1 cellular context compared by ENCODE assay signal in the genomic region with DNA sequence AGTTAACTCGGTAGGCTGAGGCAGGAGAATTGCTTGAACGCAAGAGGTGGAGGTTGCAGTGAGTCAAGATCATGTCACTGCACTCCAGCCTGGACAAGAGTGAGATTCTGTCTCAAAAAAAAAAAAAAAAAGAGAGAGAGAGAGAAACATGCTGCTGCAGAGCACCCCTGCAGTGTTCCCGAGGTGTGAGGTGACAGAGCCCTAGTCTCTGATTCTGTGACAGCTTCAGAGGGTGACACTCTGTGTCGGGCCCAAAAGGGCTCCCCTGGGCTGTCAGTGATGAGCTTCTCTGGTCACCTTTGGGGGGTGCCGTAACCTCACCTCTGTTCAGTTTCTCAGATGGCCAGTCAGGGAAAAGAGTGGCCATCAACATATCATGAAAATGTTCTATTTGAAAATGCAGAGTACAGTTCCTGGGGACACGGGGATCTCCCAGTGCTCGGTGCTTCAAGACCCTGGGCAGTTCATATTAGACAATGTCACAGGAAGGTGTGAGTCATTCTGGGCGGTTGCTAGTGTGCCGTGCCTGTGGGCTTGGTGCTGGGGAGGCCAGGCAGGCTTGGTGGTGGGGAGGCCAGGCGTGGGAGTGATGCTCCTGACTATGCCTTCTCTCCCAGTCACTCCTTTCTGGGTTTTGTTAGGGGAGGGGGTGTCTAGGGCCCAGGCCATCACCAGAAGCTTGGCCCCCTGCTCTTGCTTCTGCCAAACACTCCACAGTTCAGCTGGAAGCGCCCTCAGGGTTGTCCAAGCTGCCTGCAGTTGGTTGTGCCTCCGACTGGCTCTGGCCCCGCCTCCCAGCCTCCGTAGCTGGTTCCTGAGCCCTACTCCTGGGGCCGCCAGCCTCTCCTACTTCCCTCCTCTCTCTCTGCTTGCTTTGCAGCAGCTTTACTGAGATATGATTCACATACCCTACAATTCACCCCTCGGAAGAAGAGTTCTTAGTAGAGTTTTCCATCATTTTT.
TF ChIP-seq lines count a peak whose summit lies in the region.

No MANE protein-coding gene starts in this region.

TF ChIP-seq in K562, 482 proteins besides CTCF, POLR2A, EP300 and RAD21 (continued from another document and continues in another):
- TF ChIP-seq RHOXF2B (CRISPR knock-in tag; conservative IDR thresholded peaks at IDR 0.05) (no peak), KAT8 (IDR thresholded peaks at IDR 0.05; ENCODE audit: low read depth) (no peak), ZNF253 (CRISPR knock-in tag; conservative IDR thresholded peaks at IDR 0.05) (no peak), MEF2A (IDR thresholded peaks at IDR 0.05; ENCODE audit: control insufficient read depth, low read depth, low read length) (no peak), ZNF12 (CRISPR knock-in tag; IDR thresholded peaks at IDR 0.05) (no peak; the same call in 1 of the 2 replicates), TRIM24 (IDR thresholded peaks at IDR 0.05) (no peak), ZKSCAN1 (IDR thresholded peaks at IDR 0.05; ENCODE audit: low read depth, low read length) (peak; percentile 82; the same call in 1 of the 2 replicates), MIER1 (IDR thresholded peaks at IDR 0.05; ENCODE audit: low read depth) (no peak), ZC3H4 (CRISPR knock-in tag; IDR thresholded peaks at IDR 0.05; ENCODE audit: borderline replicate concordance) (no peak), MTA1 (IDR thresholded peaks at IDR 0.05; ENCODE audit: borderline replicate concordance) (no peak), GATAD2B (IDR thresholded peaks at IDR 0.05; ENCODE audit: borderline replicate concordance) (no peak), ZFP36 (IDR thresholded peaks at IDR 0.05; ENCODE audit: low read depth, low read length, partially characterized antibody) (no peak), SMARCB1 (IDR thresholded peaks at IDR 0.05; ENCODE audit: insufficient read length, low read depth) (no peak), LEF1 (IDR thresholded peaks at IDR 0.05) (0 out of 2 replicates have a peak, but pooled peaks have one; percentile 11), POU5F1 (IDR thresholded peaks at IDR 0.05; ENCODE audit: borderline replicate concordance, low read depth, low read length, partially characterized antibody) (peak; percentile 47), MEF2D (tag; conservative IDR thresholded peaks at IDR 0.05; ENCODE audit: low read depth) (no peak; the same call in 1 of the 2 replicates), ZNF57 (CRISPR knock-in tag; IDR thresholded peaks at IDR 0.05) (no peak; the same call in 1 of the 2 replicates), YBX1 (IDR thresholded peaks at IDR 0.05) (no peak), SIN3A (IDR thresholded peaks at IDR 0.05; ENCODE audit: borderline replicate concordance in 2 of 2, control insufficient read depth in 1 of 2, low read depth in 2 of 2, low read length in 2 of 2) (no peak), ZSCAN32 (CRISPR knock-in tag; IDR thresholded peaks at IDR 0.05) (no peak), HMGN3 (IDR thresholded peaks at IDR 0.05; ENCODE audit: borderline replicate concordance, extremely low read depth, insufficient read length, low read depth, low read length) (peak; percentile 62), ZNF140 (CRISPR knock-in tag; IDR thresholded peaks at IDR 0.05) (no peak), ZNF212 (CRISPR knock-in tag; IDR thresholded peaks at IDR 0.05) (no peak), BMI1 (IDR thresholded peaks at IDR 0.05; ENCODE audit: low read length) (no peak), BHLHE40 (IDR thresholded peaks at IDR 0.05; ENCODE audit: low read length) (peak; percentile 79), NONO (IDR thresholded peaks at IDR 0.05; ENCODE audit: low read depth in 2 of 2, low read length in 1 of 2) (no peak), HEY1 (CRISPR knock-in tag; IDR thresholded peaks at IDR 0.05; ENCODE audit: borderline replicate concordance) (no peak; the same call in 1 of the 2 replicates), MCM5 (IDR thresholded peaks at IDR 0.05; ENCODE audit: low read depth) (no peak), SMAD4 (CRISPR knock-in tag; conservative IDR thresholded peaks at IDR 0.05) (peak; percentile 59), RFX1 (IDR thresholded peaks at IDR 0.05) (no peak), HNRNPK (IDR thresholded peaks at IDR 0.05; ENCODE audit: low read depth, low read length, poor library complexity, severe bottlenecking) (no peak), ZNF780A (CRISPR knock-in tag; IDR thresholded peaks at IDR 0.05) (no peak), C11orf30 (IDR thresholded peaks at IDR 0.05; ENCODE audit: low read depth) (no peak), SP1 (CRISPR knock-in tag; IDR thresholded peaks at IDR 0.05) (peak; percentile 53; the same call in 1 of the 2 replicates), YY1 (IDR thresholded peaks at IDR 0.05; ENCODE audit: borderline replicate concordance in 1 of 3, control insufficient read depth in 1 of 3, extremely low read depth in 1 of 3, insufficient read depth in 3 of 3, insufficient read length in 1 of 3, insufficient replicate concordance in 2 of 3, low read depth in 1 of 3, low read length in 2 of 3) (no peak), ETV1 (tag; conservative IDR thresholded peaks at IDR 0.05; ENCODE audit: low read depth) (0 out of 2 replicates have a peak, but pooled peaks have one; percentile 6)
- TF ChIP-seq, protein P1, sequence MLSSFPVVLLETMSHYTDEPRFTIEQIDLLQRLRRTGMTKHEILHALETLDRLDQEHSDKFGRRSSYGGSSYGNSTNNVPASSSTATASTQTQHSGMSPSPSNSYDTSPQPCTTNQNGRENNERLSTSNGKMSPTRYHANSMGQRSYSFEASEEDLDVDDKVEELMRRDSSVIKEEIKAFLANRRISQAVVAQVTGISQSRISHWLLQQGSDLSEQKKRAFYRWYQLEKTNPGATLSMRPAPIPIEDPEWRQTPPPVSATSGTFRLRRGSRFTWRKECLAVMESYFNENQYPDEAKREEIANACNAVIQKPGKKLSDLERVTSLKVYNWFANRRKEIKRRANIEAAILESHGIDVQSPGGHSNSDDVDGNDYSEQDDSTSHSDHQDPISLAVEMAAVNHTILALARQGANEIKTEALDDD (IDR thresholded peaks at IDR 0.05), result no peak
- TF ChIP-seq, protein P2, sequence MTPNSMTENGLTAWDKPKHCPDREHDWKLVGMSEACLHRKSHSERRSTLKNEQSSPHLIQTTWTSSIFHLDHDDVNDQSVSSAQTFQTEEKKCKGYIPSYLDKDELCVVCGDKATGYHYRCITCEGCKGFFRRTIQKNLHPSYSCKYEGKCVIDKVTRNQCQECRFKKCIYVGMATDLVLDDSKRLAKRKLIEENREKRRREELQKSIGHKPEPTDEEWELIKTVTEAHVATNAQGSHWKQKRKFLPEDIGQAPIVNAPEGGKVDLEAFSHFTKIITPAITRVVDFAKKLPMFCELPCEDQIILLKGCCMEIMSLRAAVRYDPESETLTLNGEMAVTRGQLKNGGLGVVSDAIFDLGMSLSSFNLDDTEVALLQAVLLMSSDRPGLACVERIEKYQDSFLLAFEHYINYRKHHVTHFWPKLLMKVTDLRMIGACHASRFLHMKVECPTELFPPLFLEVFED (CRISPR knock-in tag; conservative IDR thresholded peaks at IDR 0.05), result peak; percentile 16; the same call in 1 of the 2 replicates
- TF ChIP-seq, protein P3, sequence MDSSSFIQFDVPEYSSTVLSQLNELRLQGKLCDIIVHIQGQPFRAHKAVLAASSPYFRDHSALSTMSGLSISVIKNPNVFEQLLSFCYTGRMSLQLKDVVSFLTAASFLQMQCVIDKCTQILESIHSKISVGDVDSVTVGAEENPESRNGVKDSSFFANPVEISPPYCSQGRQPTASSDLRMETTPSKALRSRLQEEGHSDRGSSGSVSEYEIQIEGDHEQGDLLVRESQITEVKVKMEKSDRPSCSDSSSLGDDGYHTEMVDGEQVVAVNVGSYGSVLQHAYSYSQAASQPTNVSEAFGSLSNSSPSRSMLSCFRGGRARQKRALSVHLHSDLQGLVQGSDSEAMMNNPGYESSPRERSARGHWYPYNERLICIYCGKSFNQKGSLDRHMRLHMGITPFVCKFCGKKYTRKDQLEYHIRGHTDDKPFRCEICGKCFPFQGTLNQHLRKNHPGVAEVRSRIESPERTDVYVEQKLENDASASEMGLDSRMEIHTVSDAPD (CRISPR knock-in tag; IDR thresholded peaks at IDR 0.05), result no peak
- TF ChIP-seq, protein P4, sequence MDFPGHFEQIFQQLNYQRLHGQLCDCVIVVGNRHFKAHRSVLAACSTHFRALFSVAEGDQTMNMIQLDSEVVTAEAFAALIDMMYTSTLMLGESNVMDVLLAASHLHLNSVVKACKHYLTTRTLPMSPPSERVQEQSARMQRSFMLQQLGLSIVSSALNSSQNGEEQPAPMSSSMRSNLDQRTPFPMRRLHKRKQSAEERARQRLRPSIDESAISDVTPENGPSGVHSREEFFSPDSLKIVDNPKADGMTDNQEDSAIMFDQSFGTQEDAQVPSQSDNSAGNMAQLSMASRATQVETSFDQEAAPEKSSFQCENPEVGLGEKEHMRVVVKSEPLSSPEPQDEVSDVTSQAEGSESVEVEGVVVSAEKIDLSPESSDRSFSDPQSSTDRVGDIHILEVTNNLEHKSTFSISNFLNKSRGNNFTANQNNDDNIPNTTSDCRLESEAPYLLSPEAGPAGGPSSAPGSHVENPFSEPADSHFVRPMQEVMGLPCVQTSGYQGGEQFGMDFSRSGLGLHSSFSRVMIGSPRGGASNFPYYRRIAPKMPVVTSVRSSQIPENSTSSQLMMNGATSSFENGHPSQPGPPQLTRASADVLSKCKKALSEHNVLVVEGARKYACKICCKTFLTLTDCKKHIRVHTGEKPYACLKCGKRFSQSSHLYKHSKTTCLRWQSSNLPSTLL (IDR thresholded peaks at IDR 0.05), result no peak
- TF ChIP-seq, protein P5, sequence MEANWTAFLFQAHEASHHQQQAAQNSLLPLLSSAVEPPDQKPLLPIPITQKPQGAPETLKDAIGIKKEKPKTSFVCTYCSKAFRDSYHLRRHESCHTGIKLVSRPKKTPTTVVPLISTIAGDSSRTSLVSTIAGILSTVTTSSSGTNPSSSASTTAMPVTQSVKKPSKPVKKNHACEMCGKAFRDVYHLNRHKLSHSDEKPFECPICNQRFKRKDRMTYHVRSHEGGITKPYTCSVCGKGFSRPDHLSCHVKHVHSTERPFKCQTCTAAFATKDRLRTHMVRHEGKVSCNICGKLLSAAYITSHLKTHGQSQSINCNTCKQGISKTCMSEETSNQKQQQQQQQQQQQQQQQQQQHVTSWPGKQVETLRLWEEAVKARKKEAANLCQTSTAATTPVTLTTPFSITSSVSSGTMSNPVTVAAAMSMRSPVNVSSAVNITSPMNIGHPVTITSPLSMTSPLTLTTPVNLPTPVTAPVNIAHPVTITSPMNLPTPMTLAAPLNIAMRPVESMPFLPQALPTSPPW (CRISPR knock-in tag; IDR thresholded peaks at IDR 0.05), result peak; percentile 86
- TF ChIP-seq, protein P6, sequence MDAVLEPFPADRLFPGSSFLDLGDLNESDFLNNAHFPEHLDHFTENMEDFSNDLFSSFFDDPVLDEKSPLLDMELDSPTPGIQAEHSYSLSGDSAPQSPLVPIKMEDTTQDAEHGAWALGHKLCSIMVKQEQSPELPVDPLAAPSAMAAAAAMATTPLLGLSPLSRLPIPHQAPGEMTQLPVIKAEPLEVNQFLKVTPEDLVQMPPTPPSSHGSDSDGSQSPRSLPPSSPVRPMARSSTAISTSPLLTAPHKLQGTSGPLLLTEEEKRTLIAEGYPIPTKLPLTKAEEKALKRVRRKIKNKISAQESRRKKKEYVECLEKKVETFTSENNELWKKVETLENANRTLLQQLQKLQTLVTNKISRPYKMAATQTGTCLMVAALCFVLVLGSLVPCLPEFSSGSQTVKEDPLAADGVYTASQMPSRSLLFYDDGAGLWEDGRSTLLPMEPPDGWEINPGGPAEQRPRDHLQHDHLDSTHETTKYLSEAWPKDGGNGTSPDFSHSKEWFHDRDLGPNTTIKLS (IDR thresholded peaks at IDR 0.05; ENCODE audit: borderline replicate concordance, low read depth), result no peak
- TF ChIP-seq, protein P7, sequence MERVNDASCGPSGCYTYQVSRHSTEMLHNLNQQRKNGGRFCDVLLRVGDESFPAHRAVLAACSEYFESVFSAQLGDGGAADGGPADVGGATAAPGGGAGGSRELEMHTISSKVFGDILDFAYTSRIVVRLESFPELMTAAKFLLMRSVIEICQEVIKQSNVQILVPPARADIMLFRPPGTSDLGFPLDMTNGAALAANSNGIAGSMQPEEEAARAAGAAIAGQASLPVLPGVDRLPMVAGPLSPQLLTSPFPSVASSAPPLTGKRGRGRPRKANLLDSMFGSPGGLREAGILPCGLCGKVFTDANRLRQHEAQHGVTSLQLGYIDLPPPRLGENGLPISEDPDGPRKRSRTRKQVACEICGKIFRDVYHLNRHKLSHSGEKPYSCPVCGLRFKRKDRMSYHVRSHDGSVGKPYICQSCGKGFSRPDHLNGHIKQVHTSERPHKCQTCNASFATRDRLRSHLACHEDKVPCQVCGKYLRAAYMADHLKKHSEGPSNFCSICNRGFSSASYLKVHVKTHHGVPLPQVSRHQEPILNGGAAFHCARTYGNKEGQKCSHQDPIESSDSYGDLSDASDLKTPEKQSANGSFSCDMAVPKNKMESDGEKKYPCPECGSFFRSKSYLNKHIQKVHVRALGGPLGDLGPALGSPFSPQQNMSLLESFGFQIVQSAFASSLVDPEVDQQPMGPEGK (CRISPR knock-in tag; IDR thresholded peaks at IDR 0.05; ENCODE audit: borderline replicate concordance), result peak; percentile 73; the same call in 1 of the 2 replicates
- TF ChIP-seq, protein P8, sequence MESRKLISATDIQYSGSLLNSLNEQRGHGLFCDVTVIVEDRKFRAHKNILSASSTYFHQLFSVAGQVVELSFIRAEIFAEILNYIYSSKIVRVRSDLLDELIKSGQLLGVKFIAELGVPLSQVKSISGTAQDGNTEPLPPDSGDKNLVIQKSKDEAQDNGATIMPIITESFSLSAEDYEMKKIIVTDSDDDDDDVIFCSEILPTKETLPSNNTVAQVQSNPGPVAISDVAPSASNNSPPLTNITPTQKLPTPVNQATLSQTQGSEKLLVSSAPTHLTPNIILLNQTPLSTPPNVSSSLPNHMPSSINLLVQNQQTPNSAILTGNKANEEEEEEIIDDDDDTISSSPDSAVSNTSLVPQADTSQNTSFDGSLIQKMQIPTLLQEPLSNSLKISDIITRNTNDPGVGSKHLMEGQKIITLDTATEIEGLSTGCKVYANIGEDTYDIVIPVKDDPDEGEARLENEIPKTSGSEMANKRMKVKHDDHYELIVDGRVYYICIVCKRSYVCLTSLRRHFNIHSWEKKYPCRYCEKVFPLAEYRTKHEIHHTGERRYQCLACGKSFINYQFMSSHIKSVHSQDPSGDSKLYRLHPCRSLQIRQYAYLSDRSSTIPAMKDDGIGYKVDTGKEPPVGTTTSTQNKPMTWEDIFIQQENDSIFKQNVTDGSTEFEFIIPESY (CRISPR knock-in tag; IDR thresholded peaks at IDR 0.05), result no peak
- TF ChIP-seq, protein P9, sequence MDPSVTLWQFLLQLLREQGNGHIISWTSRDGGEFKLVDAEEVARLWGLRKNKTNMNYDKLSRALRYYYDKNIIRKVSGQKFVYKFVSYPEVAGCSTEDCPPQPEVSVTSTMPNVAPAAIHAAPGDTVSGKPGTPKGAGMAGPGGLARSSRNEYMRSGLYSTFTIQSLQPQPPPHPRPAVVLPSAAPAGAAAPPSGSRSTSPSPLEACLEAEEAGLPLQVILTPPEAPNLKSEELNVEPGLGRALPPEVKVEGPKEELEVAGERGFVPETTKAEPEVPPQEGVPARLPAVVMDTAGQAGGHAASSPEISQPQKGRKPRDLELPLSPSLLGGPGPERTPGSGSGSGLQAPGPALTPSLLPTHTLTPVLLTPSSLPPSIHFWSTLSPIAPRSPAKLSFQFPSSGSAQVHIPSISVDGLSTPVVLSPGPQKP (CRISPR knock-in tag; IDR thresholded peaks at IDR 0.05), result no peak
- TF ChIP-seq, protein P10, sequence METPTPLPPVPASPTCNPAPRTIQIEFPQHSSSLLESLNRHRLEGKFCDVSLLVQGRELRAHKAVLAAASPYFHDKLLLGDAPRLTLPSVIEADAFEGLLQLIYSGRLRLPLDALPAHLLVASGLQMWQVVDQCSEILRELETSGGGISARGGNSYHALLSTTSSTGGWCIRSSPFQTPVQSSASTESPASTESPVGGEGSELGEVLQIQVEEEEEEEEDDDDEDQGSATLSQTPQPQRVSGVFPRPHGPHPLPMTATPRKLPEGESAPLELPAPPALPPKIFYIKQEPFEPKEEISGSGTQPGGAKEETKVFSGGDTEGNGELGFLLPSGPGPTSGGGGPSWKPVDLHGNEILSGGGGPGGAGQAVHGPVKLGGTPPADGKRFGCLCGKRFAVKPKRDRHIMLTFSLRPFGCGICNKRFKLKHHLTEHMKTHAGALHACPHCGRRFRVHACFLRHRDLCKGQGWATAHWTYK (CRISPR knock-in tag; IDR thresholded peaks at IDR 0.05), result peak; percentile 67
